In genomic region chr14:45135181-45135580, GRCh38 we compare ENCODE assay signal across 7 cellular contexts. TPM values are rescaled to one million over a fixed set of nuclear protein-coding genes. Genes with fewer than 3 reads are reported as not detected.
DNase-seq lines count a peak whose midpoint lies in the region; ATAC-seq, FAIRE-seq and TF ChIP-seq lines count a peak whose summit lies in the region.

No MANE protein-coding gene starts in this region.

- no peaks in the 10 kb centered on the region for H3K27me3 ChIP-seq in OCI-LY1 (ENCODE audit: insufficient read depth, low read length)
- H3K27me3 ChIP-seq in endocrine pancreas (ENCODE audit: control insufficient read depth, insufficient read depth, low read length): no peaks in the 10 kb centered on the region
- no peaks in the 10 kb centered on the region for H3K27me3 ChIP-seq in neural progenitor cell

- TF ChIP-seq CTCF in OCI-LY1 (IDR thresholded peaks at IDR 0.05; ENCODE audit: low read length) (no peak), neural progenitor cell (IDR thresholded peaks at IDR 0.05) (no peak)

- peak overlapping the region; percentile 90 for H3K4me2 ChIP-seq in OCI-LY1 (ENCODE audit: low read length)
- H3K4me2 ChIP-seq in neural progenitor cell: peak overlapping the region; percentile 95

- peak overlapping the region; percentile 94 for H3K27ac Mint-ChIP-seq in neural progenitor cell

- ATAC-seq in HG02763 (IDR thresholded peaks at IDR 0.05; ENCODE audit: unreplicated experiment) (no peak), GM19328 (IDR thresholded peaks at IDR 0.05; ENCODE audit: unreplicated experiment) (no peak)

- FAIRE-seq in GM19239 (lab: Jason Lieb, UNC): peak; percentile 23

- H4K20me1 ChIP-seq in OCI-LY1 (ENCODE audit: insufficient read depth, low read length) (no peaks in the 10 kb centered on the region), neural progenitor cell (ENCODE audit: low read depth) (peaks cover 31% of the 10 kb centered on the region)

- H3K79me2 ChIP-seq in OCI-LY1 (ENCODE audit: insufficient read depth, low read length) (peaks cover 50% of the 10 kb centered on the region), neural progenitor cell (ENCODE audit: low read depth) (peaks cover 83% of the 10 kb centered on the region)

- peak overlapping the region; percentile 97 for H2AFZ ChIP-seq in OCI-LY1 (ENCODE audit: low read length)
- H2AFZ ChIP-seq in neural progenitor cell (replicated peaks): peak overlapping the region; percentile 91

- H3K9me3 Mint-ChIP-seq in neural progenitor cell: no peaks in the 10 kb centered on the region

- peaks cover 59% of the 10 kb centered on the region for H3K4me1 ChIP-seq in OCI-LY1 (ENCODE audit: insufficient read depth, low read length, severe bottlenecking)
- H3K4me1 ChIP-seq in endocrine pancreas (ENCODE audit: control insufficient read depth, insufficient read depth, low read length): peaks cover 14% of the 10 kb centered on the region
- H3K4me1 ChIP-seq in neural progenitor cell: peaks cover 38% of the 10 kb centered on the region

- H3K9ac ChIP-seq in OCI-LY1 (ENCODE audit: low read length) (peak overlapping the region; percentile 77), endocrine pancreas (ENCODE audit: control insufficient read depth, insufficient read depth, low read length) (peak overlapping the region; percentile 66), neural progenitor cell (peak overlapping the region; percentile 38)

- peak overlapping the region; percentile 92 for H3K4me3 ChIP-seq in OCI-LY1 (ENCODE audit: low read depth, low read length, poor library complexity, severe bottlenecking)
- H3K4me3 ChIP-seq in endocrine pancreas (ENCODE audit: control insufficient read depth, insufficient read depth, low read length): peak overlapping the region; percentile 100
- peak overlapping the region; percentile 94 for H3K4me3 ChIP-seq in neural progenitor cell

- DNase-seq in GM19239 (ENCODE audit: insufficient read length, low spot score) (no peak), neural progenitor cell (ENCODE audit: low spot score) (peak; percentile 10), occipital lobe (lab: John Stamatoyannopoulos, UW) (no peak)

- no peaks in the 10 kb centered on the region for H3K27me3 Mint-ChIP-seq in neural progenitor cell (ENCODE audit: insufficient read depth, low read depth)

- H3F3A ChIP-seq in OCI-LY1 (ENCODE audit: insufficient read depth, low read length): no peaks in the 10 kb centered on the region
- peaks cover 15% of the 10 kb centered on the region for H3F3A ChIP-seq in neural progenitor cell (ENCODE audit: low read depth)

- peaks cover 26% of the 10 kb centered on the region for H3K4me1 Mint-ChIP-seq in neural progenitor cell

- no peaks in the 10 kb centered on the region for H3K36me3 Mint-ChIP-seq in neural progenitor cell

- H3K36me3 ChIP-seq in OCI-LY1 (ENCODE audit: insufficient read depth, low read length) (no peaks in the 10 kb centered on the region), endocrine pancreas (ENCODE audit: control insufficient read depth, insufficient read depth, low read length) (no peaks in the 10 kb centered on the region), neural progenitor cell (peaks cover under 1% of the 10 kb centered on the region)

- H3K9me3 ChIP-seq in OCI-LY1 (ENCODE audit: low read length) (no peaks in the 10 kb centered on the region), endocrine pancreas (ENCODE audit: control insufficient read depth, low read length) (no peaks in the 10 kb centered on the region), neural progenitor cell (ENCODE audit: low read depth) (no peaks in the 10 kb centered on the region)

- peak overlapping the region; percentile 96 for H3K4me3 Mint-ChIP-seq in neural progenitor cell

- peak overlapping the region; percentile 79 for H3K27ac ChIP-seq in OCI-LY1 (ENCODE audit: low read depth, low read length, poor library complexity, severe bottlenecking)
- H3K27ac ChIP-seq in neural progenitor cell: peak overlapping the region; percentile 74

- H3K9me2 ChIP-seq in OCI-LY1 (ENCODE audit: low read depth, low read length): no peaks in the 10 kb centered on the region

RNA-seq across cellular contexts. Expression of gene FANCM, which starts 0.5 kb away (rescaled TPM):
- total RNA-seq in neural progenitor cell (ENCODE audit: low replicate concordance) (18.6 and 29.4 TPM in 2 replicates), occipital lobe (12.5 TPM)

RNA-seq across cellular contexts. Expression of gene FKBP3, which starts 0.9 kb away (rescaled TPM):
- total RNA-seq in neural progenitor cell (ENCODE audit: low replicate concordance) (149 and 209 TPM in 2 replicates), occipital lobe (97.9 TPM)

RNA-seq across cellular contexts. Expression of gene PRPF39, which starts 51.3 kb away (rescaled TPM):
- total RNA-seq in neural progenitor cell (ENCODE audit: low replicate concordance) (48.2 and 97.2 TPM in 2 replicates), occipital lobe (65.8 TPM)
